Comparison of ENCODE assay signal across 1 cellular context in genomic region chr10:43312612-43313011, GRCh38.
TF ChIP-seq lines count a peak whose summit lies in the region.

No MANE protein-coding gene starts in this region.

TF ChIP-seq in HCT116, 20 proteins besides CTCF, POLR2A, EP300 and RAD21:
- TF ChIP-seq ZBTB33 (IDR thresholded peaks at IDR 0.05; ENCODE audit: extremely low read depth, insufficient replicate concordance, low read length) (no peak), TCF7L2 (IDR thresholded peaks at IDR 0.05; ENCODE audit: borderline replicate concordance, extremely low read depth, insufficient read depth, insufficient read length) (no peak), SP1 (IDR thresholded peaks at IDR 0.05; ENCODE audit: low read depth) (no peak), CEBPB (IDR thresholded peaks at IDR 0.05; ENCODE audit: low read depth) (no peak), ATF3 (IDR thresholded peaks at IDR 0.05) (no peak), EZH2 (IDR thresholded peaks at IDR 0.05) (no peak)
